In the genomic region with DNA sequence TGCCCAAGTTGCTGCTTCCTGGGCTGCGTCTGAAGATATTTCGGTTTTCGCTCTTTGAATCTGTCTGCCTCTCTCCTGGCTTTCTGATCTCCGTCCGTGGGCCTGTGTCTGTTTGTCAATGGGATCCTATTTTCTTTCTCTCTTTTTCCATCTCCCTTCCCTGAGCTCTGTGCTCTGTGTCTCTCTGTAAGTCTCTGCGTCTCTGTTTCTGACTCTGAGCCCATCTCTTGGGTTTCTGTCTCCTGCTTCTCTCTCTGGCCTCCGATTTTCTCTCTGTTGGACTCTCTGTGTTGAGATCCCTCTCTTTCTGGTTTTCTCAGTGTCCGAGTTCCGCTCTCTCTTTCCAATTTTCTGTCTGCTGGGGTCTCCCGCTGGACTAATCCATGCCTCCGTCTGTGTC, we compare ENCODE assay signal across 22 cellular contexts. TPM values are rescaled to one million over a fixed set of nuclear protein-coding genes. Genes with fewer than 3 reads are reported as not detected.
DNase-seq lines count a peak whose midpoint lies in the region; ATAC-seq and TF ChIP-seq lines count a peak whose summit lies in the region.
"Had no signal": no experiment of that assay in that cellular context is flagged by ENCODE, and none has a peak within 500 bp of the region (broad histone marks: within the 10 kb centered on the region; RNA-seq: fewer than 3 reads in every experiment).

No MANE protein-coding gene starts in this region.

- H3K4me1 Mint-ChIP-seq in CD4-positive, alpha-beta T cell (ENCODE audit: low read depth): peaks cover 10% of the 10 kb centered on the region
- peaks cover 9 to 15% of the 10 kb centered on the region in 2 donors for H3K4me1 Mint-ChIP-seq in effector memory CD8-positive, alpha-beta T cell (ENCODE audit: low read depth in 2 of 2)
- peaks cover 7% of the 10 kb centered on the region for H3K4me1 Mint-ChIP-seq in nephron

- POLR2A ChIA-PET in CD4-positive, alpha-beta T cell (lab: Charles Lee): interaction anchor here (0.9 to 1.2 kb wide), 3 partner anchors 9 to 17 kb away, joined by 3 to 4 read pairs (median 3); a partner anchor contains a TSS
- POLR2A ChIA-PET in HEK293 (lab: Yijun Ruan, JAX): interaction anchor here (1.1 kb wide), 1 partner anchor 16 kb away, joined by 3 read pairs; a partner anchor contains a TSS

- no peaks in the 10 kb centered on the region for H3K36me3 ChIP-seq in HEK293 (ENCODE audit: control insufficient read depth in 2 of 2, insufficient read depth in 1 of 2, low read length in 2 of 2)
- H3K36me3 ChIP-seq: tibial artery had no signal

- TF ChIP-seq CTCF in CD4-positive, alpha-beta T cell (IDR thresholded peaks at IDR 0.05): no peak
- TF ChIP-seq CTCF in HEK293 (tag by site-specific recombination; IDR thresholded peaks at IDR 0.05): no peak
- TF ChIP-seq CTCF in nephron (IDR thresholded peaks at IDR 0.05; ENCODE audit: unreplicated experiment in 3 of 3): no peak

- no peak overlapping the region for H3K27ac Mint-ChIP-seq in CD4-positive, alpha-beta T cell
- peak overlapping the region; percentile 3 to 15 for H3K27ac Mint-ChIP-seq in effector memory CD8-positive, alpha-beta T cell
- H3K27ac Mint-ChIP-seq in nephron: peak overlapping the region in 1 of 3 experiments; percentile 34
- H3K27ac Mint-ChIP-seq: activated CD8-positive, alpha-beta T cell treated with anti-CD3 and anti-CD28 coated beads for 36 hours; stimulated activated effector memory CD8-positive, alpha-beta T cell treated with anti-CD3 and anti-CD28 coated beads, Interleukin-12 subunit alpha, Interleukin-12 subunit beta, amount 100 ng/mL, for 72 hours had no signal

- H3K9me3 ChIP-seq in CD4-positive, alpha-beta T cell (ENCODE audit: control insufficient read depth, low read length): no peaks in the 10 kb centered on the region
- no peaks in the 10 kb centered on the region for H3K9me3 ChIP-seq in HEK293 (ENCODE audit: control insufficient read depth, insufficient read depth, low read depth, low read length)
- H3K9me3 ChIP-seq: tibial artery had no signal

- CTCF ChIA-PET in CD4-positive, alpha-beta T cell (lab: Charles Lee): no interaction called here
- CTCF ChIA-PET in HEK293 (lab: Yijun Ruan, JAX): interaction anchor here (0.6 to 1.7 kb wide), 4 partner anchors 29 to 148 kb away, joined by 3 to 4 read pairs (median 4); no protein-coding TSS in a partner anchor

- H3K27me3 ChIP-seq in CD4-positive, alpha-beta T cell (ENCODE audit: control insufficient read depth, insufficient read depth, low read length): peaks cover 53% of the 10 kb centered on the region

- no peak for ATAC-seq in CD4-positive, alpha-beta T cell (ENCODE audit: poor library complexity)
- no peak for ATAC-seq in effector memory CD8-positive, alpha-beta T cell (replicated peaks)
- ATAC-seq in Right ventricle myocardium superior (ENCODE audit: poor library complexity): no peak
- no peak for ATAC-seq in GM18873 (IDR thresholded peaks at IDR 0.05; ENCODE audit: low FRiP score, unreplicated experiment)
- ATAC-seq: activated CD8-positive, alpha-beta T cell treated with anti-CD3 and anti-CD28 coated beads for 36 hours; stimulated activated effector memory CD8-positive, alpha-beta T cell treated with anti-CD3 and anti-CD28 coated beads, Interleukin-12 subunit alpha, Interleukin-12 subunit beta, amount 100 ng/mL, for 72 hours had no signal

- no peaks in the 10 kb centered on the region for H3K9me3 Mint-ChIP-seq in CD4-positive, alpha-beta T cell
- H3K9me3 Mint-ChIP-seq in effector memory CD8-positive, alpha-beta T cell: no peaks in the 10 kb centered on the region
- no peaks in the 10 kb centered on the region for H3K9me3 Mint-ChIP-seq in nephron
- H3K9me3 Mint-ChIP-seq: activated CD8-positive, alpha-beta T cell treated with anti-CD3 and anti-CD28 coated beads for 36 hours; stimulated activated effector memory CD8-positive, alpha-beta T cell treated with anti-CD3 and anti-CD28 coated beads, Interleukin-12 subunit alpha, Interleukin-12 subunit beta, amount 100 ng/mL, for 72 hours had no signal

- H3K27ac ChIP-seq in CD4-positive, alpha-beta T cell (ENCODE audit: low read depth, low read length): no peak overlapping the region
- H3K27ac ChIP-seq in HEK293 (ENCODE audit: extremely low read depth, low read depth, low read length): no peak overlapping the region
- H3K27ac ChIP-seq: tibial artery had no signal

- DNase-seq in CD4-positive, alpha-beta T cell: no peak
- DNase-seq in effector memory CD8-positive, alpha-beta T cell: no peak
- DNase-seq in Right ventricle myocardium superior (no peak), cerebellar cortex (ENCODE audit: low spot score) (no peak)
- DNase-seq in activated CD8-positive, alpha-beta memory T cell treated with anti-CD3 and anti-CD28 coated beads, Interleukin-2, amount 50 U/mL, for 4 hours: no peak
- DNase-seq: NCI-H1436; NCI-H2171 treated with DMSO at 0.1 percent for 48 hours; stimulated activated CD4-positive, alpha-beta T cell treated with anti-CD3 and anti-CD28 coated beads, Interleukin-12 subunit alpha, Interleukin-12 subunit beta, amount 100 ng/mL, for 4 hours; SW 1271; tibial artery had no signal

- no peak overlapping the region for H3K4me3 ChIP-seq in HEK293 (ENCODE audit: low read depth, low read length)
- H3K4me3 ChIP-seq: tibial artery had no signal

- intact Hi-C loops in CD4-positive, alpha-beta T cell (cut with DNase I, micrococcal nuclease): loop anchor here in 1 of 2 experiments (2.0 kb wide), 1 partner anchor 19 kb away; no protein-coding TSS in a partner anchor
- intact Hi-C loops in Right ventricle myocardium superior (cut with DNase I): no loop called here

- no peaks in the 10 kb centered on the region for H3K36me3 Mint-ChIP-seq in CD4-positive, alpha-beta T cell (ENCODE audit: low read depth)
- H3K36me3 Mint-ChIP-seq in effector memory CD8-positive, alpha-beta T cell (ENCODE audit: insufficient read depth): peaks cover 7% of the 10 kb centered on the region
- H3K36me3 Mint-ChIP-seq in nephron (ENCODE audit: low read depth): no peaks in the 10 kb centered on the region
- H3K36me3 Mint-ChIP-seq: stimulated activated effector memory CD8-positive, alpha-beta T cell treated with anti-CD3 and anti-CD28 coated beads, Interleukin-12 subunit alpha, Interleukin-12 subunit beta, amount 100 ng/mL, for 72 hours had no signal

- peak overlapping the region; percentile 49 for H3K4me3 Mint-ChIP-seq in CD4-positive, alpha-beta T cell
- peak overlapping the region in 1 of 2 donors; percentile 5 for H3K4me3 Mint-ChIP-seq in effector memory CD8-positive, alpha-beta T cell
- peak overlapping the region; percentile 63 to 68 (median 63) for H3K4me3 Mint-ChIP-seq in nephron
- H3K4me3 Mint-ChIP-seq: activated CD8-positive, alpha-beta T cell treated with anti-CD3 and anti-CD28 coated beads for 36 hours; stimulated activated effector memory CD8-positive, alpha-beta T cell treated with anti-CD3 and anti-CD28 coated beads, Interleukin-12 subunit alpha, Interleukin-12 subunit beta, amount 100 ng/mL, for 72 hours had no signal

- peaks cover 33% of the 10 kb centered on the region for H3K27me3 Mint-ChIP-seq in CD4-positive, alpha-beta T cell
- peaks cover 21 to 25% of the 10 kb centered on the region in 2 donors for H3K27me3 Mint-ChIP-seq in effector memory CD8-positive, alpha-beta T cell
- peaks cover 49% of the 10 kb centered on the region for H3K27me3 Mint-ChIP-seq in nephron (ENCODE audit: low read depth)

- peaks cover 7% of the 10 kb centered on the region; the same call in 1 of the 2 replicates for H3K4me1 ChIP-seq in HEK293 (ENCODE audit: control insufficient read depth, insufficient read depth, low read length)

TF ChIP-seq in HEK293, 187 proteins besides CTCF, POLR2A, EP300 and RAD21:
- TF ChIP-seq ZBTB17 (tag by site-specific recombination; IDR thresholded peaks at IDR 0.05) (peak; percentile 76), ZNF169 (tag by site-specific recombination; IDR thresholded peaks at IDR 0.05) (no peak)

RNA-seq across cellular contexts. Expression of a gene that starts 1.7 kb away (rescaled TPM):
- total RNA-seq in CD4-positive, alpha-beta T cell: 1 to 10 TPM; 1.5 to 1.6 TPM
- not detected for total RNA-seq in Right ventricle myocardium superior
- total RNA-seq: endothelial cell of umbilical vein, H4, myocyte, RPMI7951 had no signal

RNA-seq across cellular contexts. Expression of a gene that starts 16.1 kb away (rescaled TPM):
- 100 to 1,000 TPM; 444 to 448 TPM for total RNA-seq in CD4-positive, alpha-beta T cell
- total RNA-seq in Right ventricle myocardium superior: 115 TPM

RNA-seq across cellular contexts. Expression of a gene that starts 25.3 kb away (rescaled TPM):
- not detected for total RNA-seq in CD4-positive, alpha-beta T cell
- total RNA-seq in Right ventricle myocardium superior: not detected
- total RNA-seq: activated CD8-positive, alpha-beta T cell treated with anti-CD3 and anti-CD28 coated beads for 36 hours; chondrocyte; H4; liver; myocyte; renal cortical epithelial cell; RPMI7951 had no signal

RNA-seq across cellular contexts. Expression of a gene that starts 59.6 kb away (rescaled TPM):
- total RNA-seq in CD4-positive, alpha-beta T cell: under 1 TPM in 1 of 2 experiments, not detected in 1; 0.08 TPM
- 0.22 TPM for total RNA-seq in Right ventricle myocardium superior
- total RNA-seq: chondrocyte, myocyte, RPMI7951 had no signal
